22 cellular contexts compared by ENCODE assay signal in the genomic region with DNA sequence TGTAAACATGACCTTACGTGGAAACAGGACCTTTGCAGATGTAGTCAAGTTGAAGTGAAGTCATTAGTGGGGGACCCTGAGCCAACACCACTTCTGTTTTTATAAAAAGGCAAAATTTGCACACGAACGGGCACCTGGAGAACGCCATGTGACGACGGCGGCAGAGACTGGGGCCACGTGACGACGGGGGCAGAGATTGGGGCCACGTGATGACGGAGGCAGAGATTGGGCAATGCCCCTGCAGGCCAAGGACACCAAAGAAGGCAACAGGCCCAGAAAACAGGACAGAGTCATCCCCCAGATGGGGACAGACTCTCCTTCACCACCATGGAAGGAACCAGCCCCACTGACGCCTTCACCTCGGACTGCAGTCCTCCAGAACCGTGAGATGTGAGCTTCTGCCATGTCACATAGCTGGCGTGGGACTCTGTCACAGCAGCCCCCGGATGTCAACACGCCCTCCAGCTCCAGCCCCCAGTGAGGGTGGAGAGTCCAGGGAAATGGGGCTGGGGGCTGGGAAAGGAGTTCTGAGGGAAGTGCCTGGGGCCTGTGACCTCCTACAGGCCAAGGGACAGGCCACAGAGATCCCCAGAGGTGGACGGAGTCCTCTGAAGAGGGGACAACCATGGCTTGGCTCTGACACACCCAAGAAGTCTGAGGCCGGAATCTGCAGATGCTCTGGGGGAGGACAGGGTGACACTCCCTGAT. TPM values are rescaled to one million over a fixed set of nuclear protein-coding genes. Genes with fewer than 3 reads are reported as not detected.
"Had no signal": no experiment of that assay in that cellular context is flagged by ENCODE, and none has a peak within 500 bp of the region (broad histone marks: within the 10 kb centered on the region; RNA-seq: fewer than 3 reads in every experiment).

No MANE protein-coding gene starts in this region.

- H3K27me3 ChIP-seq: right atrium auricular region, tibial nerve, uterus had no signal

- H3K4me3 ChIP-seq: gastroesophageal sphincter, heart left ventricle, left lung, prostate gland, right atrium auricular region, skin epidermis, tibial nerve, uterus had no signal

- H3K4me1 ChIP-seq: gastroesophageal sphincter, heart left ventricle, left lung, prostate gland, right atrium auricular region, tibial nerve, uterus had no signal

- H3K9me3 Mint-ChIP-seq: stimulated activated naive CD8-positive, alpha-beta T cell treated with anti-CD3 and anti-CD28 coated beads, Interleukin-15, Interleukin-2, amounts not matched to agents 100 ng/mL and 50 ng/mL, for 24 hours had no signal

- H3K27me3 Mint-ChIP-seq: activated naive CD8-positive, alpha-beta T cell; stimulated activated naive CD8-positive, alpha-beta T cell treated with anti-CD3 and anti-CD28 coated beads, Interleukin-15, Interleukin-2, amounts not matched to agents 100 ng/mL and 50 ng/mL, for 24 hours had no signal

- H3K9me3 ChIP-seq: prostate gland, uterus had no signal

- H3K27ac ChIP-seq: gastroesophageal sphincter, heart left ventricle, left lung, prostate gland, right atrium auricular region, skin epidermis, tibial nerve, uterus, WERI-Rb-1 had no signal

- DNase-seq: activated CD4-positive, alpha-beta T cell treated with anti-CD3 and anti-CD28 coated beads for 1 hour; activated T-cell treated with anti-CD3 and anti-CD28 coated beads for 4 hours; effector CD4-positive, alpha-beta T cell; heart left ventricle; T-helper 2 cell; uterus; WERI-Rb-1 had no signal

- ATAC-seq: esophagus mucosa, gastroesophageal sphincter, heart left ventricle, left lung had no signal

- H3K36me3 Mint-ChIP-seq: activated naive CD8-positive, alpha-beta T cell had no signal

- H3K27ac Mint-ChIP-seq: activated naive CD8-positive, alpha-beta T cell; activated T-helper 1 cell treated with anti-CD3 and anti-CD28 coated beads, Interleukin-12 subunit alpha, Interleukin-12 subunit beta, Interleukin-2, Interleukin-4 antibody, amounts not matched to agents 30 ng/mL and 10 ng/mL and 1 ng/mL, durations not matched to agents 14 hours and 24 hours and 36 hours; stimulated activated naive CD8-positive, alpha-beta T cell treated with anti-CD3 and anti-CD28 coated beads, Interleukin-15, Interleukin-2, amounts not matched to agents 100 ng/mL and 50 ng/mL, for 24 hours had no signal

- H3K4me3 Mint-ChIP-seq: activated naive CD8-positive, alpha-beta T cell; activated T-helper 1 cell treated with anti-CD3 and anti-CD28 coated beads, Interleukin-12 subunit alpha, Interleukin-12 subunit beta, Interleukin-2, Interleukin-4 antibody, amounts not matched to agents 30 ng/mL and 10 ng/mL and 1 ng/mL, durations not matched to agents 14 hours and 24 hours and 36 hours; stimulated activated naive CD8-positive, alpha-beta T cell treated with anti-CD3 and anti-CD28 coated beads, Interleukin-15, Interleukin-2, amounts not matched to agents 100 ng/mL and 50 ng/mL, for 24 hours had no signal

- H3K36me3 ChIP-seq: gastroesophageal sphincter, heart left ventricle, left lung, prostate gland, right atrium auricular region, tibial nerve, uterus, WERI-Rb-1 had no signal

RNA-seq across cellular contexts. Expression of gene KRTAP12-4, which starts 4.0 kb away (rescaled TPM):
- total RNA-seq: activated T-helper 1 cell treated with anti-CD3 and anti-CD28 coated beads, Interleukin-12 subunit alpha, Interleukin-12 subunit beta, Interleukin-2, Interleukin-4 antibody, amounts not matched to agents 30 ng/mL and 10 ng/mL and 1 ng/mL, durations not matched to agents 14 hours and 24 hours and 36 hours; bronchial epithelial cell; cerebellum; esophagus mucosa; gastroesophageal sphincter; heart left ventricle; kidney epithelial cell; left lung; myocyte; omental fat pad; prostate gland; right atrium auricular region; tibial nerve; uterus had no signal

RNA-seq across cellular contexts. Expression of gene KRTAP10-11, which starts 4.2 kb away (rescaled TPM):
- total RNA-seq: activated T-helper 1 cell treated with anti-CD3 and anti-CD28 coated beads, Interleukin-12 subunit alpha, Interleukin-12 subunit beta, Interleukin-2, Interleukin-4 antibody, amounts not matched to agents 30 ng/mL and 10 ng/mL and 1 ng/mL, durations not matched to agents 14 hours and 24 hours and 36 hours; bronchial epithelial cell; cerebellum; esophagus mucosa; gastroesophageal sphincter; heart left ventricle; kidney epithelial cell; left lung; myocyte; omental fat pad; prostate gland; right atrium auricular region; tibial nerve; uterus had no signal

RNA-seq across cellular contexts. Expression of gene KRTAP12-3, which starts 7.3 kb away (rescaled TPM):
- total RNA-seq: activated T-helper 1 cell treated with anti-CD3 and anti-CD28 coated beads, Interleukin-12 subunit alpha, Interleukin-12 subunit beta, Interleukin-2, Interleukin-4 antibody, amounts not matched to agents 30 ng/mL and 10 ng/mL and 1 ng/mL, durations not matched to agents 14 hours and 24 hours and 36 hours; bronchial epithelial cell; cerebellum; esophagus mucosa; gastroesophageal sphincter; heart left ventricle; kidney epithelial cell; left lung; myocyte; omental fat pad; prostate gland; right atrium auricular region; tibial nerve; uterus had no signal

RNA-seq across cellular contexts. Expression of gene KRTAP10-10, which starts 13.3 kb away (rescaled TPM):
- total RNA-seq: activated T-helper 1 cell treated with anti-CD3 and anti-CD28 coated beads, Interleukin-12 subunit alpha, Interleukin-12 subunit beta, Interleukin-2, Interleukin-4 antibody, amounts not matched to agents 30 ng/mL and 10 ng/mL and 1 ng/mL, durations not matched to agents 14 hours and 24 hours and 36 hours; bronchial epithelial cell; cerebellum; esophagus mucosa; gastroesophageal sphincter; heart left ventricle; kidney epithelial cell; left lung; myocyte; omental fat pad; prostate gland; right atrium auricular region; tibial nerve; uterus had no signal

RNA-seq across cellular contexts. Expression of gene KRTAP12-2, which starts 16.3 kb away (rescaled TPM):
- total RNA-seq: activated T-helper 1 cell treated with anti-CD3 and anti-CD28 coated beads, Interleukin-12 subunit alpha, Interleukin-12 subunit beta, Interleukin-2, Interleukin-4 antibody, amounts not matched to agents 30 ng/mL and 10 ng/mL and 1 ng/mL, durations not matched to agents 14 hours and 24 hours and 36 hours; bronchial epithelial cell; cerebellum; esophagus mucosa; gastroesophageal sphincter; heart left ventricle; kidney epithelial cell; left lung; myocyte; omental fat pad; prostate gland; right atrium auricular region; tibial nerve; uterus had no signal
